Comparison of ENCODE assay signal across 22 cellular contexts in genomic region chr13:102225892-102226291, GRCh38.
"Had no signal": no experiment of that assay in that cellular context is flagged by ENCODE, and none has a peak within 500 bp of the region (broad histone marks: within the 10 kb centered on the region; RNA-seq: fewer than 3 reads in every experiment).

No MANE protein-coding gene starts in this region.

- ATAC-seq: left lung; lower lobe of right lung; naive thymus-derived CD8-positive, alpha-beta T cell; psoas muscle; stimulated activated effector memory CD8-positive, alpha-beta T cell treated with anti-CD3 and anti-CD28 coated beads, Interleukin-12 subunit alpha, Interleukin-12 subunit beta, amount 100 ng/mL, for 72 hours; upper lobe of right lung had no signal

- H3K4me1 ChIP-seq: heart right ventricle, left lung, lower lobe of right lung, parathyroid adenoma, psoas muscle, sigmoid colon, spleen, suprapubic skin, tibial artery, upper lobe of right lung had no signal

- H3K27ac ChIP-seq: heart right ventricle, hepatocyte, left lung, lower lobe of right lung, parathyroid adenoma, psoas muscle, sigmoid colon, spleen, suprapubic skin, thoracic aorta, tibial artery, upper lobe of right lung had no signal

- H3K4me3 ChIP-seq: heart right ventricle, hepatocyte, left lung, lower lobe of right lung, psoas muscle, sigmoid colon, spleen, suprapubic skin, thoracic aorta, tibial artery, upper lobe of right lung had no signal

- H3K9me3 ChIP-seq: heart right ventricle, left lung, lower lobe of right lung, psoas muscle, sigmoid colon, spleen, suprapubic skin, thoracic aorta, tibial artery, upper lobe of right lung had no signal

- H3K27me3 ChIP-seq: heart right ventricle, hepatocyte, left lung, sigmoid colon, spleen, suprapubic skin, tibial artery, upper lobe of right lung had no signal

- DNase-seq: islet precursor cell; left lung; lower lobe of right lung; mammary epithelial cell; mesenchymal stem cell; naive thymus-derived CD8-positive, alpha-beta T cell; nucleus accumbens; psoas muscle; sigmoid colon; small intestine; spleen; stimulated activated CD4-positive, alpha-beta T cell treated with anti-CD3 and anti-CD28 coated beads, Interleukin-4, amount 100 ng/mL, for 24 hours; stimulated activated naive CD4-positive, alpha-beta T cell; tibial artery; trophoblast cell; upper lobe of right lung had no signal

- H3K36me3 ChIP-seq: heart right ventricle, left lung, lower lobe of right lung, sigmoid colon, spleen, suprapubic skin, thoracic aorta, tibial artery, upper lobe of right lung had no signal
